In the genomic region with DNA sequence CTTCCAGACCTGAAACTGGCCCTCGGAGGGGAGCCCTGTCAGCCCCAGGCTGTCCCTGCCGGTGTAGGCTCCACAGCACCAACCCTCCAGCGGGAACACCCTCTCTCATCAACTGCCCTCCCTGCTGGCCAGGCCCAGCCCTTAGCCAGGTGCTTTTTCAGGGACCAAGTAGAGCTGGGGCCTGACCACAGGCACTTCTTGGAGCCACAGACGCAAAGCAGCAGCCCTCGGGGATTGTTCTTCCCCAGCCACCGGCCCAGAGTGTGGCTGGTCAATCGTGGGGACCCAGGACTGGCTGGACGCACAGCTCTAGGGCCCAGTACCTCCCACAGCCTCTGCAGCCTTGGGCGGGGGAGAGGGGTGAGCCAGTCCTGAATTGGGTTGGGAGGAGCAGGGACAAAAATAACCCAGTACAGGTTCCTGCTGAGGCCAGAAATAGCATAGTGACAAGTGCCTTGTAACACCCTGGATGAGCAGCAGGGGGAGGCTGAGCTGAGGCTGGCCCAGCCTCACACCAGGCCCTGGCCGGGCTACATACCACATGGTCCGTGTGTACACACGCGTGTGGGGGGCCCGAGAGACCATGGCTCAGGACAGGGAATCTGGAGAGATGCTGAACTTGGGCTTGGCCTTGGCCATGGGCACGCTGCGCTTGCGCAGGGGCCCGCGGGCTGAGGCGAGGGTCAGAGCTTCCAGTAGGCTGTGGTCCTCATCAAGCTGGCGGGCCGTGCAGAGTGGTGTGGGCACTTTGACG, we compare ENCODE assay signal across 8 cellular contexts. TPM values are rescaled to one million over a fixed set of nuclear protein-coding genes. Genes with fewer than 3 reads are reported as not detected.
DNase-seq lines count a peak whose midpoint lies in the region; ATAC-seq and TF ChIP-seq lines count a peak whose summit lies in the region.

No MANE protein-coding gene starts in this region.

- 73% methylated on average over 23 of the region's 23 CpGs for WGBS in liver

- no peak overlapping the region for H3K27ac ChIP-seq in KMS-11
- H3K27ac ChIP-seq in liver (ENCODE audit: low read depth in 1 of 2, low read length in 2 of 2): no peak overlapping the region

- H3K36me3 Mint-ChIP-seq in T-helper 17 cell (ENCODE audit: low read depth): no peaks in the 10 kb centered on the region

- H3K9me3 Mint-ChIP-seq in stimulated activated naive CD8-positive, alpha-beta T cell treated with anti-CD3 and anti-CD28 coated beads, Interleukin-15, amount 100 ng/mL, for 72 hours: no peaks in the 10 kb centered on the region

- H3K36me3 ChIP-seq in KMS-11 (ENCODE audit: insufficient read depth): no peaks in the 10 kb centered on the region
- no peaks in the 10 kb centered on the region for H3K36me3 ChIP-seq in liver (ENCODE audit: control insufficient read depth in 4 of 4, insufficient read depth in 3 of 4, low read depth in 1 of 4, low read length in 3 of 4)

- H3K4me1 ChIP-seq in KMS-11 (ENCODE audit: low read depth, poor library complexity, severe bottlenecking) (peaks cover 14% of the 10 kb centered on the region), liver (ENCODE audit: control insufficient read depth in 4 of 4, insufficient read depth in 4 of 4, low read length in 3 of 4) (peaks cover 0 to 3% (median 1%) of the 10 kb centered on the region in 4 donors)

- peak; percentile 52 for ATAC-seq in GM21515 (IDR thresholded peaks at IDR 0.05; ENCODE audit: unreplicated experiment)
- peak; percentile 32 for ATAC-seq in T-helper 17 cell
- peak; percentile 62 for ATAC-seq in stimulated activated naive CD8-positive, alpha-beta T cell treated with anti-CD3 and anti-CD28 coated beads, Interleukin-15, amount 100 ng/mL, for 72 hours
- ATAC-seq in HG03139 (IDR thresholded peaks at IDR 0.05; ENCODE audit: unreplicated experiment): no peak

- peaks cover 4% of the 10 kb centered on the region for H3K27me3 Mint-ChIP-seq in T-helper 17 cell
- peaks cover 15% of the 10 kb centered on the region for H3K27me3 Mint-ChIP-seq in stimulated activated naive CD8-positive, alpha-beta T cell treated with anti-CD3 and anti-CD28 coated beads, Interleukin-15, amount 100 ng/mL, for 72 hours

- peak; percentile 62 for DNase-seq in ELR (ENCODE audit: low read depth)
- no peak for DNase-seq in T-helper 17 cell
- peak; percentile 92 for DNase-seq in cerebellum (ENCODE audit: low spot score)
- peak; percentile 41 to 43 for DNase-seq in stimulated activated naive CD8-positive, alpha-beta T cell treated with anti-CD3 and anti-CD28 coated beads, Interleukin-15, amount 100 ng/mL, for 72 hours

- H3K27me3 ChIP-seq in KMS-11 (ENCODE audit: insufficient read depth, low read depth): no peaks in the 10 kb centered on the region
- no peaks in the 10 kb centered on the region for H3K27me3 ChIP-seq in liver (ENCODE audit: control insufficient read depth in 4 of 4, insufficient read depth in 4 of 4, low read length in 3 of 4)

- H3K27ac Mint-ChIP-seq in T-helper 17 cell: no peak overlapping the region
- no peak overlapping the region for H3K27ac Mint-ChIP-seq in stimulated activated naive CD8-positive, alpha-beta T cell treated with anti-CD3 and anti-CD28 coated beads, Interleukin-15, amount 100 ng/mL, for 72 hours

- H3K79me2 ChIP-seq in KMS-11 (ENCODE audit: insufficient read depth, low read depth): no peaks in the 10 kb centered on the region

- H3K9ac ChIP-seq in KMS-11: no peak overlapping the region; the same call in 1 of the 2 replicates
- H3K9ac ChIP-seq in liver (ENCODE audit: low read depth in 1 of 2, low read length in 2 of 2): no peak overlapping the region

- H3K9me3 ChIP-seq in T-helper 17 cell (ENCODE audit: control insufficient read depth, low read length, poor library complexity, severe bottlenecking): no peaks in the 10 kb centered on the region
- H3K9me3 ChIP-seq in liver (ENCODE audit: control insufficient read depth in 4 of 4, low read length in 3 of 4): no peaks in the 10 kb centered on the region

- TF ChIP-seq CTCF in KMS-11 (conservative IDR thresholded peaks at IDR 0.05; ENCODE audit: low read depth, low read length) (peak; percentile 81), liver (IDR thresholded peaks at IDR 0.05; ENCODE audit: low read depth, low read length, missing input control) (peak; percentile 68)

- peaks cover 11% of the 10 kb centered on the region for H3K4me1 Mint-ChIP-seq in T-helper 17 cell
- peaks cover 19% of the 10 kb centered on the region for H3K4me1 Mint-ChIP-seq in stimulated activated naive CD8-positive, alpha-beta T cell treated with anti-CD3 and anti-CD28 coated beads, Interleukin-15, amount 100 ng/mL, for 72 hours

- peak overlapping the region; percentile 58; the same call in 1 of the 2 replicates for H3K4me2 ChIP-seq in KMS-11

- H3K4me3 ChIP-seq in KMS-11 (IDR thresholded peaks at IDR 0.05; ENCODE audit: insufficient read depth, low read depth, low read length) (no peak overlapping the region), liver (ENCODE audit: low read depth in 1 of 3, low read length in 3 of 3) (no peak overlapping the region)

- H4K20me1 ChIP-seq in KMS-11 (ENCODE audit: insufficient read depth): no peaks in the 10 kb centered on the region

- H2AFZ ChIP-seq in KMS-11 (ENCODE audit: low read depth): peak overlapping the region; percentile 42; the same call in 1 of the 2 replicates

- peak; percentile 74 to 89 for TF ChIP-seq RAD21 in liver (IDR thresholded peaks at IDR 0.05)

- no peak overlapping the region for H3K4me3 Mint-ChIP-seq in T-helper 17 cell
- no peak overlapping the region for H3K4me3 Mint-ChIP-seq in stimulated activated naive CD8-positive, alpha-beta T cell treated with anti-CD3 and anti-CD28 coated beads, Interleukin-15, amount 100 ng/mL, for 72 hours

TF ChIP-seq in liver, 16 proteins besides CTCF, POLR2A, EP300 and RAD21:
- no peak for TF ChIP-seq HNF4G (IDR thresholded peaks at IDR 0.05)
- no peak for TF ChIP-seq RXRA (IDR thresholded peaks at IDR 0.05)
- TF ChIP-seq FOXA2 (IDR thresholded peaks at IDR 0.05): no peak
- TF ChIP-seq, protein P1, sequence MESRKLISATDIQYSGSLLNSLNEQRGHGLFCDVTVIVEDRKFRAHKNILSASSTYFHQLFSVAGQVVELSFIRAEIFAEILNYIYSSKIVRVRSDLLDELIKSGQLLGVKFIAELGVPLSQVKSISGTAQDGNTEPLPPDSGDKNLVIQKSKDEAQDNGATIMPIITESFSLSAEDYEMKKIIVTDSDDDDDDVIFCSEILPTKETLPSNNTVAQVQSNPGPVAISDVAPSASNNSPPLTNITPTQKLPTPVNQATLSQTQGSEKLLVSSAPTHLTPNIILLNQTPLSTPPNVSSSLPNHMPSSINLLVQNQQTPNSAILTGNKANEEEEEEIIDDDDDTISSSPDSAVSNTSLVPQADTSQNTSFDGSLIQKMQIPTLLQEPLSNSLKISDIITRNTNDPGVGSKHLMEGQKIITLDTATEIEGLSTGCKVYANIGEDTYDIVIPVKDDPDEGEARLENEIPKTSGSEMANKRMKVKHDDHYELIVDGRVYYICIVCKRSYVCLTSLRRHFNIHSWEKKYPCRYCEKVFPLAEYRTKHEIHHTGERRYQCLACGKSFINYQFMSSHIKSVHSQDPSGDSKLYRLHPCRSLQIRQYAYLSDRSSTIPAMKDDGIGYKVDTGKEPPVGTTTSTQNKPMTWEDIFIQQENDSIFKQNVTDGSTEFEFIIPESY (IDR thresholded peaks at IDR 0.05): no peak
- TF ChIP-seq TAF1 (conservative IDR thresholded peaks at IDR 0.05): no peak
- TF ChIP-seq, protein P2, sequence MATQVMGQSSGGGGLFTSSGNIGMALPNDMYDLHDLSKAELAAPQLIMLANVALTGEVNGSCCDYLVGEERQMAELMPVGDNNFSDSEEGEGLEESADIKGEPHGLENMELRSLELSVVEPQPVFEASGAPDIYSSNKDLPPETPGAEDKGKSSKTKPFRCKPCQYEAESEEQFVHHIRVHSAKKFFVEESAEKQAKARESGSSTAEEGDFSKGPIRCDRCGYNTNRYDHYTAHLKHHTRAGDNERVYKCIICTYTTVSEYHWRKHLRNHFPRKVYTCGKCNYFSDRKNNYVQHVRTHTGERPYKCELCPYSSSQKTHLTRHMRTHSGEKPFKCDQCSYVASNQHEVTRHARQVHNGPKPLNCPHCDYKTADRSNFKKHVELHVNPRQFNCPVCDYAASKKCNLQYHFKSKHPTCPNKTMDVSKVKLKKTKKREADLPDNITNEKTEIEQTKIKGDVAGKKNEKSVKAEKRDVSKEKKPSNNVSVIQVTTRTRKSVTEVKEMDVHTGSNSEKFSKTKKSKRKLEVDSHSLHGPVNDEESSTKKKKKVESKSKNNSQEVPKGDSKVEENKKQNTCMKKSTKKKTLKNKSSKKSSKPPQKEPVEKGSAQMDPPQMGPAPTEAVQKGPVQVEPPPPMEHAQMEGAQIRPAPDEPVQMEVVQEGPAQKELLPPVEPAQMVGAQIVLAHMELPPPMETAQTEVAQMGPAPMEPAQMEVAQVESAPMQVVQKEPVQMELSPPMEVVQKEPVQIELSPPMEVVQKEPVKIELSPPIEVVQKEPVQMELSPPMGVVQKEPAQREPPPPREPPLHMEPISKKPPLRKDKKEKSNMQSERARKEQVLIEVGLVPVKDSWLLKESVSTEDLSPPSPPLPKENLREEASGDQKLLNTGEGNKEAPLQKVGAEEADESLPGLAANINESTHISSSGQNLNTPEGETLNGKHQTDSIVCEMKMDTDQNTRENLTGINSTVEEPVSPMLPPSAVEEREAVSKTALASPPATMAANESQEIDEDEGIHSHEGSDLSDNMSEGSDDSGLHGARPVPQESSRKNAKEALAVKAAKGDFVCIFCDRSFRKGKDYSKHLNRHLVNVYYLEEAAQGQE (IDR thresholded peaks at IDR 0.05): no peak
- TF ChIP-seq HNF4A (conservative IDR thresholded peaks at IDR 0.05): no peak
- TF ChIP-seq SP1 (IDR thresholded peaks at IDR 0.05): no peak
- TF ChIP-seq EGR1 (IDR thresholded peaks at IDR 0.05; ENCODE audit: low read depth in 2 of 2): no peak
- TF ChIP-seq JUND (IDR thresholded peaks at IDR 0.05): no peak
- TF ChIP-seq NR2F2 (IDR thresholded peaks at IDR 0.05): no peak

RNA-seq across cellular contexts. Expression of gene KCNJ11, which starts 2.0 kb away (rescaled TPM):
- total RNA-seq in T-helper 17 cell: under 1 TPM; 0.26 to 0.70 TPM
- 10.9 TPM for total RNA-seq in cerebellum
- total RNA-seq in liver: under 1 TPM in 1 of 2 donors, not detected in 1; 0.75 TPM
- 1 to 10 TPM in 1 of 2 donors, under 1 TPM in 1; 0.28 to 1.1 TPM for polyA plus RNA-seq in liver

RNA-seq across cellular contexts. Expression of gene NCR3LG1, which starts 34.9 kb away (rescaled TPM):
- total RNA-seq in T-helper 17 cell (1 to 10 TPM; 3.1 to 4.1 TPM), cerebellum (9.1 TPM), liver (under 1 TPM; 0.42 to 0.75 TPM)
- polyA plus RNA-seq in liver: under 1 TPM; 0.18 to 0.33 TPM

Comparison
In these comparisons a context has a peak if more than half of its experiments do, and no peak if none do; other contexts are left out.
1. DNase-seq: peak in ELR (single experiment), cerebellum (single experiment) and stimulated activated naive CD8-positive, alpha-beta T cell treated with anti-CD3 and anti-CD28 coated beads, Interleukin-15, amount 100 ng/mL, for 72 hours (2 of 2); none in T-helper 17 cell (0 of 3).